ENCODE assay signal across 1 cellular context in genomic region chr9:38629511-38629910, GRCh38.
TF ChIP-seq lines count a peak whose summit lies in the region.

No MANE protein-coding gene starts in this region.

TF ChIP-seq in IMR-90, 13 proteins besides CTCF, POLR2A, EP300 and RAD21:
- TF ChIP-seq MAZ (IDR thresholded peaks at IDR 0.05; ENCODE audit: borderline replicate concordance, low read depth, low read length): no peak
- no peak for TF ChIP-seq CHD1 (IDR thresholded peaks at IDR 0.05; ENCODE audit: low read depth, low read length)
- TF ChIP-seq USF2 (IDR thresholded peaks at IDR 0.05; ENCODE audit: low read depth, low read length): no peak
- no peak for TF ChIP-seq NFE2L2 (IDR thresholded peaks at IDR 0.05; ENCODE audit: low read depth, low read length)
- TF ChIP-seq FOS (IDR thresholded peaks at IDR 0.05; ENCODE audit: low read depth, low read length): no peak
- TF ChIP-seq CEBPB (IDR thresholded peaks at IDR 0.05; ENCODE audit: low read depth, low read length): no peak
- TF ChIP-seq ELK1 (IDR thresholded peaks at IDR 0.05; ENCODE audit: borderline replicate concordance, low read depth, low read length): no peak
TF ChIP-seq in IMR-90: peak in this region for 0.
